ENCODE assay signal across 8 cellular contexts in the genomic region with DNA sequence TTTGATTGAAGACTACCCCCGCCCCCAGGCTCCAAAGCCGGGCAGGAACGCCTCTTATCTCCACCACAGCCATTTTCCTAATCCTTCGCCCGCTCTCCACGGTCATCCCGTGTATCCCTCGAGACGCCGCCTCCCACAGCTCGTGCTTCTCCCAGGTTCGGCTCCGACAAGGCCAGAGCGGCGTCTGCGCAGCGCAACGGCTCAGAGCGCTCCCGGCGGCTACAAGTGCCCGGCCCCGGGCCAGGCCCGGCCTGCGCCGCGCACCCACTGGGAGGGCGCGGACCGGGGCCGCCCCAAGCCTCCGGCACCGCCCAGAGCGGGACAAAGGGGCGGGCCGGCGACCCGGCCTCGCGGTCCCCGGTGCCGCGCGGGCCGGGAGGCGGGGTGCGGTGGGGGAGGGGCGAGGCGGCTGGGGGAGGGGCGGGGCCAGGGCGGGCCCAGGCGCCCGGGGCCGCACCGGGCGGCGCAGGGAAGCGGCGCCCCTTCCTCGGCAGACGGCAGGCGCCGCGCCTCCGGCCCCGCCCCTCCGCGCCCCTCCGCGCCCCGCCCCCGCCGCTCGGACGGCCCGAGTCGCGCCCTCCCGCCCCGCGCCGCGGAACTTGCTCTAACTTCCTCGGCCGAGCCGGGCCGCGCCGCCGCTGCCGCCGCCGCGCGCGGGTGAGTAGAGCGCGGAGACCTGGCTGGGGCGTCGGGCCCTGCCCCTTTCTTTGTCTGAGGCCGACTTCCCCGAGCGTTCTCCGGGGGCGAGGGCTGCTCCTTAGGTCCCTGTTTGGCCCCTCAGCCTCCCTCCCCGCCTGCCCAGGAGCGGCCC. TPM values are rescaled to one million over a fixed set of nuclear protein-coding genes. Genes with fewer than 3 reads are reported as not detected.
DNase-seq lines count a peak whose midpoint lies in the region; ATAC-seq and TF ChIP-seq lines count a peak whose summit lies in the region.

A gene with protein sequence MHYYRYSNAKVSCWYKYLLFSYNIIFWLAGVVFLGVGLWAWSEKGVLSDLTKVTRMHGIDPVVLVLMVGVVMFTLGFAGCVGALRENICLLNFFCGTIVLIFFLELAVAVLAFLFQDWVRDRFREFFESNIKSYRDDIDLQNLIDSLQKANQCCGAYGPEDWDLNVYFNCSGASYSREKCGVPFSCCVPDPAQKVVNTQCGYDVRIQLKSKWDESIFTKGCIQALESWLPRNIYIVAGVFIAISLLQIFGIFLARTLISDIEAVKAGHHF (plus strand): TSS at position 596 of the 811 bp plus-strand sequence. CDS start 34,924 bp downstream, outside the sequence.

- H3K36me3 Mint-ChIP-seq in activated naive CD8-positive, alpha-beta T cell treated with anti-CD3 and anti-CD28 coated beads for 36 hours = peaks cover 22% of the 10 kb centered on the region

- H3K9me3 ChIP-seq in HUES6 (ENCODE audit: control insufficient read depth, insufficient read depth, low read depth, low read length) = peaks cover 3% of the 10 kb centered on the region; the same call in 1 of the 2 replicates
- H3K9me3 ChIP-seq in osteoblast (ENCODE audit: low read depth, low read length) = no peaks in the 10 kb centered on the region
- no peaks in the 10 kb centered on the region for H3K9me3 ChIP-seq in tibial artery

- 0 out of 2 replicates have a peak, but pooled peaks cover 7% of the 10 kb centered on the region for H3K27me3 ChIP-seq in HUES6 (ENCODE audit: control insufficient read depth, insufficient read depth, low read length)
- no peaks in the 10 kb centered on the region for H3K27me3 ChIP-seq in osteoblast (ENCODE audit: insufficient read depth, low read length)
- no peaks in the 10 kb centered on the region for H3K27me3 ChIP-seq in tibial artery

- H4K20me1 ChIP-seq in osteoblast (ENCODE audit: insufficient read depth, low read length) = peaks cover 22% of the 10 kb centered on the region

- H3K79me2 ChIP-seq in osteoblast (ENCODE audit: insufficient read depth, low read length) = peaks cover 39% of the 10 kb centered on the region

- ATAC-seq in GM21390 (IDR thresholded peaks at IDR 0.05; ENCODE audit: unreplicated experiment) = peak; percentile 53

- H3K4me3 ChIP-seq in HUES6 (ENCODE audit: low read depth, low read length) (peak within 1 kb of the TSS; percentile 84), osteoblast (ENCODE audit: insufficient read depth, low read length) (peak within 1 kb of the TSS; percentile 81), tibial artery (peak within 1 kb of the TSS; percentile 98 to 99)

- H3K4me2 ChIP-seq in osteoblast (ENCODE audit: insufficient read depth, low read length) = peak within 1 kb of the TSS; percentile 85

- H3K27ac ChIP-seq in HUES6 (ENCODE audit: low read depth, low read length) (peak within 1 kb of the TSS; percentile 94; the same call in 1 of the 2 replicates), osteoblast (ENCODE audit: low read depth, low read length) (peak within 1 kb of the TSS; percentile 37), tibial artery (peak within 1 kb of the TSS; percentile 98 to 100)

- H2AFZ ChIP-seq in osteoblast (ENCODE audit: low read length) = peak within 1 kb of the TSS; percentile 77

- no peaks in the 10 kb centered on the region for H3K27me3 Mint-ChIP-seq in activated naive CD8-positive, alpha-beta T cell treated with anti-CD3 and anti-CD28 coated beads for 36 hours

- TF ChIP-seq CTCF in osteoblast (IDR thresholded peaks at IDR 0.05; ENCODE audit: extremely low read depth, low read depth, low read length) (no peak), tibial artery (IDR thresholded peaks at IDR 0.05) (no peak)

- H3K4me1 ChIP-seq in HUES6 (ENCODE audit: control insufficient read depth, insufficient read depth, low read length) (peaks cover 32% of the 10 kb centered on the region), osteoblast (ENCODE audit: insufficient read depth, low read length) (peaks cover 14% of the 10 kb centered on the region), tibial artery (peaks cover 0 to 52% (median 34%) of the 10 kb centered on the region in 4 donors)

- H3K9me3 Mint-ChIP-seq in activated naive CD8-positive, alpha-beta T cell treated with anti-CD3 and anti-CD28 coated beads for 36 hours = no peaks in the 10 kb centered on the region

- H3K9ac ChIP-seq in HUES6 (ENCODE audit: low read length) = peak within 1 kb of the TSS; percentile 86

- intact Hi-C loops in tibial artery (cut with DNase I; ENCODE audit: low total_unique reads) = no loop called here

- H3K36me3 ChIP-seq in HUES6 (ENCODE audit: control insufficient read depth, insufficient read depth, low read length) (no peaks in the 10 kb centered on the region), osteoblast (ENCODE audit: insufficient read depth, low read length) (no peaks in the 10 kb centered on the region), tibial artery (no peaks in the 10 kb centered on the region)

- H3K4me1 Mint-ChIP-seq in activated naive CD8-positive, alpha-beta T cell treated with anti-CD3 and anti-CD28 coated beads for 36 hours = peaks cover 39% of the 10 kb centered on the region

- DNase-seq in DMS53 (lab: John Stamatoyannopoulos, UW) (peak; percentile 96), SKM-1 treated with dmso at 0.1 percent for 144 hours (lab: John Stamatoyannopoulos, UW; ENCODE audit: unreplicated experiment) (peak; percentile 52), glomerular visceral epithelial cell (ENCODE audit: extremely low spot score) (peak; percentile 89), osteoblast (ENCODE audit: insufficient read length, low spot score, missing footprints) (peak; percentile 98), tibial artery (peak; percentile 84 to 92)
- DNase-seq in activated naive CD8-positive, alpha-beta T cell treated with anti-CD3 and anti-CD28 coated beads for 36 hours = peak; percentile 80

- H3K27ac Mint-ChIP-seq in activated naive CD8-positive, alpha-beta T cell treated with anti-CD3 and anti-CD28 coated beads for 36 hours = peak within 1 kb of the TSS; percentile 92

- H3K4me3 Mint-ChIP-seq in activated naive CD8-positive, alpha-beta T cell treated with anti-CD3 and anti-CD28 coated beads for 36 hours = peak within 1 kb of the TSS; percentile 93

RNA-seq across cellular contexts. Expression of the gene that starts here (rescaled TPM):
- total RNA-seq in activated naive CD8-positive, alpha-beta T cell treated with anti-CD3 and anti-CD28 coated beads for 36 hours = 10 to 100 TPM; 39.6 to 40.4 TPM
- total RNA-seq in osteoblast = 19.2 and 23.9 TPM in 2 replicates

Comparison
In these comparisons a context has a peak if more than half of its experiments do, and no peak if none do; other contexts are left out.
1. Peak in every context shown above with its lines: DNase-seq, ATAC-seq, H3K4me3 ChIP-seq and H3K27ac ChIP-seq.
2. H3K27ac ChIP-seq: peak in every context shown above with its lines; median percentile 99 in tibial artery; 94 in HUES6; 37 in osteoblast.